Comparison of ENCODE assay signal across 18 cellular contexts in genomic region chr2:216520156-216520555, GRCh38. TPM values are rescaled to one million over a fixed set of nuclear protein-coding genes. Genes with fewer than 3 reads are reported as not detected.
DNase-seq lines count a peak whose midpoint lies in the region; FAIRE-seq and TF ChIP-seq lines count a peak whose summit lies in the region.
"Had no signal": no experiment of that assay in that cellular context is flagged by ENCODE, and none has a peak within 500 bp of the region (broad histone marks: within the 10 kb centered on the region; RNA-seq: fewer than 3 reads in every experiment).

No MANE protein-coding gene starts in this region.

- no peaks in the 10 kb centered on the region for H3K27me3 Mint-ChIP-seq in astrocyte (ENCODE audit: low read depth, unreplicated experiment)
- H3K27me3 Mint-ChIP-seq: CD8-positive, alpha-beta memory T cell had no signal

- H3K4me3 Mint-ChIP-seq in astrocyte (ENCODE audit: unreplicated experiment), result no peak overlapping the region
- H3K4me3 Mint-ChIP-seq: CD8-positive, alpha-beta memory T cell; GM23338 had no signal

- no peak overlapping the region for H3K4me2 ChIP-seq in GM23248 (ENCODE audit: unreplicated experiment)
- peak overlapping the region; percentile 50 for H3K4me2 ChIP-seq in astrocyte (ENCODE audit: low read length)
- H3K4me2 ChIP-seq in skeletal muscle satellite cell (ENCODE audit: low read length), result peak overlapping the region; percentile 29
- H3K4me2 ChIP-seq: BLaER1, GM23338 had no signal

- H3K4me1 Mint-ChIP-seq in astrocyte (ENCODE audit: low read depth, unreplicated experiment), result peaks cover 11% of the 10 kb centered on the region
- H3K4me1 Mint-ChIP-seq: CD8-positive, alpha-beta memory T cell; GM23338 had no signal

- H3K9me3 ChIP-seq in GM23248 (ENCODE audit: low read depth), result no peaks in the 10 kb centered on the region
- H3K9me3 ChIP-seq in astrocyte (ENCODE audit: insufficient read depth, low read depth, low read length), result no peaks in the 10 kb centered on the region
- no peaks in the 10 kb centered on the region for H3K9me3 ChIP-seq in skeletal muscle satellite cell (replicated peaks; ENCODE audit: low read length)
- H3K9me3 ChIP-seq: BLaER1, SJSA1 had no signal

- peaks cover 14% of the 10 kb centered on the region for H3K36me3 Mint-ChIP-seq in astrocyte (ENCODE audit: low read depth, unreplicated experiment)
- H3K36me3 Mint-ChIP-seq: CD8-positive, alpha-beta memory T cell had no signal

- no peaks in the 10 kb centered on the region for H3K9me2 ChIP-seq in GM23248 (ENCODE audit: insufficient read depth)

- WGBS in GM23248 (ENCODE audit: low coverage in 1 of 2, low lambda C conversion rate in 2 of 2, missing lambda C conversion rate in 2 of 2), 2 experiments, result 57 to 62% methylated on average over 4 of the region's 4 CpGs

- H3K4me1 ChIP-seq in GM23248 (ENCODE audit: insufficient read depth) (peaks cover 16% of the 10 kb centered on the region), astrocyte (ENCODE audit: insufficient read depth, low read length) (peaks cover 14% of the 10 kb centered on the region), skeletal muscle satellite cell (ENCODE audit: control insufficient read depth, insufficient read depth, low read length) (peaks cover 15% of the 10 kb centered on the region)
- H3K4me1 ChIP-seq: SJSA1 had no signal

- H2AFZ ChIP-seq in GM23248 (no peak overlapping the region), astrocyte (ENCODE audit: low read depth, low read length) (no peak overlapping the region)
- H2AFZ ChIP-seq: GM23338 had no signal

- no peaks in the 10 kb centered on the region for H3K36me3 ChIP-seq in GM23248 (ENCODE audit: low read depth)
- no peaks in the 10 kb centered on the region for H3K36me3 ChIP-seq in astrocyte (ENCODE audit: insufficient read depth, low read length)
- peaks cover 5% of the 10 kb centered on the region for H3K36me3 ChIP-seq in skeletal muscle satellite cell (ENCODE audit: insufficient read depth, low read length)
- H3K36me3 ChIP-seq: SJSA1 had no signal

- H3K27ac ChIP-seq in GM23248 (no peak overlapping the region), astrocyte (ENCODE audit: low read depth, low read length) (no peak overlapping the region)
- H3K27ac ChIP-seq: BLaER1, RWPE1, SJSA1 had no signal

- DNase-seq in GM23248 (peak; percentile 49), astrocyte (ENCODE audit: low read depth) (peak; percentile 72), fibroblast of the aortic adventitia (ENCODE audit: low read depth) (peak; percentile 26), NCI-H2196 (lab: John Stamatoyannopoulos, UW; ENCODE audit: unreplicated experiment) (no peak), HT-29 (ENCODE audit: low spot score) (no peak), GM03348 (ENCODE audit: low spot score) (no peak)
- DNase-seq: CD8-positive, alpha-beta memory T cell; NCI-H1436 treated with DMSO at 0.1 percent for 48 hours; NCI-H2081; NCI-H526 treated with DMSO at 0.1 percent for 48 hours; NK-92 treated with Interleukin-12 subunit alpha and Interleukin-12 subunit beta, amount 100 ng/mL, for 24 hours; OCI-M1 had no signal

- peaks cover 4% of the 10 kb centered on the region for H3K9me3 Mint-ChIP-seq in astrocyte (ENCODE audit: unreplicated experiment)
- H3K9me3 Mint-ChIP-seq: GM23338 had no signal

- peaks cover 11% of the 10 kb centered on the region; the same call in 1 of the 2 replicates for H3F3A ChIP-seq in GM23248 (ENCODE audit: insufficient read depth)

- in situ Hi-C loops in GM23248 (cut with MboI), result no loop called here

- H3K27me3 ChIP-seq in GM23248 (replicated peaks; ENCODE audit: insufficient read depth) (no peaks in the 10 kb centered on the region), astrocyte (ENCODE audit: insufficient read depth, low read length) (no peaks in the 10 kb centered on the region), skeletal muscle satellite cell (ENCODE audit: control insufficient read depth, insufficient read depth, low read length) (no peaks in the 10 kb centered on the region)
- H3K27me3 ChIP-seq: BLaER1, SJSA1 had no signal

- no peaks in the 10 kb centered on the region for H3K79me2 ChIP-seq in GM23248 (ENCODE audit: insufficient read depth)
- no peaks in the 10 kb centered on the region for H3K79me2 ChIP-seq in astrocyte (ENCODE audit: insufficient read depth, low read length)

- H3K9ac ChIP-seq in GM23248 (no peak overlapping the region), astrocyte (ENCODE audit: low read length) (no peak overlapping the region), skeletal muscle satellite cell (ENCODE audit: low read depth, low read length) (no peak overlapping the region)
- H3K9ac ChIP-seq: BLaER1 had no signal

- no peak overlapping the region for H3K4me3 ChIP-seq in GM23248
- no peak overlapping the region for H3K4me3 ChIP-seq in astrocyte (ENCODE audit: insufficient read depth, low read depth, low read length)
- no peak overlapping the region for H3K4me3 ChIP-seq in fibroblast of the aortic adventitia (ENCODE audit: low read depth, low read length)
- no peak overlapping the region for H3K4me3 ChIP-seq in skeletal muscle satellite cell (ENCODE audit: low read length)
- H3K4me3 ChIP-seq: BLaER1, GM23338, SJSA1 had no signal

- H4K20me1 ChIP-seq in GM23248 (ENCODE audit: insufficient read depth) (no peaks in the 10 kb centered on the region), astrocyte (ENCODE audit: insufficient read depth, low read length) (no peaks in the 10 kb centered on the region)

- peak overlapping the region; percentile 41 for H3K27ac Mint-ChIP-seq in astrocyte (ENCODE audit: unreplicated experiment)
- H3K27ac Mint-ChIP-seq: CD8-positive, alpha-beta memory T cell; GM23338 had no signal

- no peak for FAIRE-seq in astrocyte (lab: Jason Lieb, UNC)
- FAIRE-seq: HTR-8/SVneo had no signal

- peak; percentile 6 for TF ChIP-seq CTCF in astrocyte (IDR thresholded peaks at IDR 0.05; ENCODE audit: insufficient read depth, low read depth, low read length)
- TF ChIP-seq CTCF in fibroblast of the aortic adventitia (IDR thresholded peaks at IDR 0.05; ENCODE audit: insufficient read depth, low read length), result no peak

RNA-seq across cellular contexts. Expression of gene RPL37A, which starts 21.5 kb away (rescaled TPM):
- total RNA-seq in GM23248 (2014; rRNA removed; shearing (Covaris generic)), result 979 and 1,006 TPM in 2 replicates
- polyA plus RNA-seq in GM23248 (2016; fragmentation: Nextera tagmentation; extraction: Ambion mirVana), result 1,627 and 1,708 TPM in 2 replicates
- total RNA-seq in astrocyte (2,566 and 2,632 TPM in 2 replicates), fibroblast of the aortic adventitia (ENCODE audit: low replicate concordance) (1,513 and 2,231 TPM in 2 replicates)
- total RNA-seq in skeletal muscle satellite cell (2012; rRNA removed), result 984 and 1,810 TPM in 2 replicates
- total RNA-seq in HT-29 (2014; rRNA removed; shearing (Covaris generic)), result 2,133 and 2,247 TPM in 2 replicates

Comparison
In these comparisons a context has a peak if more than half of its experiments do, and no peak if none do; other contexts are left out.
1. DNase-seq: peak in GM23248 (single experiment), astrocyte (single experiment) and fibroblast of the aortic adventitia (single experiment); none in NCI-H2196 (single experiment), HT-29 (single experiment) and GM03348 (single experiment).